ENCODE assay signal across 22 cellular contexts in genomic region chr3:79467721-79468120, GRCh38.
DNase-seq lines count a peak whose midpoint lies in the region; ATAC-seq and TF ChIP-seq lines count a peak whose summit lies in the region.
"Had no signal": no experiment of that assay in that cellular context is flagged by ENCODE, and none has a peak within 500 bp of the region (broad histone marks: within the 10 kb centered on the region; RNA-seq: fewer than 3 reads in every experiment).

No MANE protein-coding gene starts in this region.

- H3K4me3 ChIP-seq in breast epithelium (no peak overlapping the region), neuronal stem cell (ENCODE audit: low read length in 2 of 2) (no peak overlapping the region)
- H3K4me3 ChIP-seq: colonic mucosa, gastroesophageal sphincter, MG63, SJSA1, tibial nerve had no signal

- H3K27ac Mint-ChIP-seq in MCF 10A (ENCODE audit: low read depth, unreplicated experiment) (no peak overlapping the region), WTC11 (no peak overlapping the region)
- H3K27ac Mint-ChIP-seq: natural killer cell treated with Interleukin-12 subunit alpha and Interleukin-12 subunit beta and Interleukin-15 and Interleukin-18, amount 100 ng/mL, for 72 hours had no signal

- no peak overlapping the region for H3K4ac ChIP-seq in neuronal stem cell (ENCODE audit: low read length)

- CTCF ChIA-PET in MCF 10A (lab: Yijun Ruan, JAX) (no interaction called here), WTC11 (lab: Charles Lee) (interaction anchor here (1.7 kb wide), 1 partner anchor 62 kb away, joined by 4 read pairs; no protein-coding TSS in a partner anchor)

- H4K91ac ChIP-seq in neuronal stem cell (ENCODE audit: low read depth, low read length, poor library complexity), result no peak overlapping the region

- peak; percentile 92 for ATAC-seq in WTC11
- no peak for ATAC-seq in HG03280 (IDR thresholded peaks at IDR 0.05; ENCODE audit: unreplicated experiment)
- ATAC-seq in GM19467 (IDR thresholded peaks at IDR 0.05; ENCODE audit: unreplicated experiment), result no peak
- ATAC-seq: gastroesophageal sphincter; natural killer cell treated with Interleukin-12 subunit alpha and Interleukin-12 subunit beta and Interleukin-15 and Interleukin-18, amount 100 ng/mL, for 72 hours had no signal

- H3K27me3 ChIP-seq in breast epithelium (no peaks in the 10 kb centered on the region), neuronal stem cell (ENCODE audit: control insufficient read depth in 3 of 3, insufficient read depth in 3 of 3, low read depth in 1 of 3, low read length in 3 of 3) (no peaks in the 10 kb centered on the region)
- H3K27me3 ChIP-seq: colonic mucosa, MG63, SJSA1, tibial nerve had no signal

- no peak overlapping the region for H2BK120ac ChIP-seq in neuronal stem cell (ENCODE audit: low read depth, low read length)

- no peak overlapping the region for H3K23ac ChIP-seq in neuronal stem cell (ENCODE audit: low read depth, low read length, poor library complexity)

- H2BK15ac ChIP-seq in neuronal stem cell (ENCODE audit: low read length), result no peak overlapping the region

- H3K4me1 Mint-ChIP-seq in MCF 10A (ENCODE audit: insufficient read depth, unreplicated experiment) (no peaks in the 10 kb centered on the region), WTC11 (peaks cover 18% of the 10 kb centered on the region)

- no peaks in the 10 kb centered on the region for H3K79me1 ChIP-seq in neuronal stem cell (ENCODE audit: low read depth, low read length)

- H2AFZ ChIP-seq in neuronal stem cell (ENCODE audit: low read length), result no peak overlapping the region

- no peak overlapping the region for H3K27ac ChIP-seq in breast epithelium
- no peak overlapping the region for H3K27ac ChIP-seq in neuronal stem cell (replicated peaks; ENCODE audit: low read length)
- H3K27ac ChIP-seq: colonic mucosa, gastroesophageal sphincter, SJSA1, tibial nerve had no signal

- H3K4me3 Mint-ChIP-seq in MCF 10A (ENCODE audit: unreplicated experiment) (no peak overlapping the region), WTC11 (no peak overlapping the region)
- H3K4me3 Mint-ChIP-seq: natural killer cell treated with Interleukin-12 subunit alpha and Interleukin-12 subunit beta and Interleukin-15 and Interleukin-18, amount 100 ng/mL, for 72 hours had no signal

- H3K4me1 ChIP-seq in breast epithelium, result no peaks in the 10 kb centered on the region
- H3K4me1 ChIP-seq in neuronal stem cell (ENCODE audit: control insufficient read depth in 2 of 2, insufficient read depth in 1 of 2, low read depth in 1 of 2, low read length in 2 of 2), result no peaks in the 10 kb centered on the region
- H3K4me1 ChIP-seq: colonic mucosa, gastroesophageal sphincter, SJSA1, tibial nerve had no signal

- DNase-seq in MCF 10A (ENCODE audit: unreplicated experiment), result peak; percentile 47
- no peak for DNase-seq in breast epithelium (ENCODE audit: low spot score in 2 of 2)
- DNase-seq in WTC11 (ENCODE audit: low spot score), result no peak
- peak; percentile 45 for DNase-seq in iPS DF 19.7 (ENCODE audit: low read depth, low spot score)
- no peak for DNase-seq in neuronal stem cell (ENCODE audit: low spot score)
- no peak for DNase-seq in amygdala (lab: John Stamatoyannopoulos, UW)
- DNase-seq: 8988T; activated gamma-delta T cell; C1 segment of cervical spinal cord; colonic mucosa; DMS153; mesenchymal stem cell; MG63; NCI-H187 treated with DMSO at 0.1 percent for 48 hours; stimulated activated CD4-positive, alpha-beta T cell treated with anti-CD3 and anti-CD28 coated beads, Interleukin-12 subunit alpha, Interleukin-12 subunit beta, amount 100 ng/mL, for 4 hours; stimulated activated naive CD4-positive, alpha-beta T cell had no signal

- H3K27me3 Mint-ChIP-seq in MCF 10A (ENCODE audit: insufficient read depth, unreplicated experiment), result peaks cover 53% of the 10 kb centered on the region
- H3K27me3 Mint-ChIP-seq in WTC11 (ENCODE audit: low read depth), result no peaks in the 10 kb centered on the region
- H3K27me3 Mint-ChIP-seq: natural killer cell treated with Interleukin-12 subunit alpha and Interleukin-12 subunit beta and Interleukin-15 and Interleukin-18, amount 100 ng/mL, for 72 hours had no signal

- H3K9me3 Mint-ChIP-seq in MCF 10A (ENCODE audit: unreplicated experiment) (no peaks in the 10 kb centered on the region), WTC11 (peaks cover 3% of the 10 kb centered on the region; the same call in 1 of the 2 replicates)

- no peak overlapping the region for H3K18ac ChIP-seq in neuronal stem cell (ENCODE audit: low read length)

- intact Hi-C loops in MCF 10A (cut with micrococcal nuclease), result no loop called here
- intact Hi-C loops in breast epithelium (cut with DNase I; ENCODE audit: low total_unique reads), result no loop called here

- no peak overlapping the region for H3K4me2 ChIP-seq in neuronal stem cell (ENCODE audit: insufficient read depth, low read length, poor library complexity, severe bottlenecking)

- H2AK5ac ChIP-seq in neuronal stem cell (ENCODE audit: low read depth, low read length), result no peak overlapping the region

- H3K14ac ChIP-seq in neuronal stem cell (ENCODE audit: low read length), result no peak overlapping the region

- POLR2A ChIA-PET in MCF 10A (lab: Yijun Ruan, JAX), result no interaction called here
- POLR2A ChIA-PET in WTC11 (lab: Charles Lee), result no interaction called here

- H3K9me3 ChIP-seq in breast epithelium (no peaks in the 10 kb centered on the region), neuronal stem cell (replicated peaks in 1 of 2; ENCODE audit: control insufficient read depth in 2 of 2, insufficient read depth in 1 of 2, low read depth in 1 of 2, low read length in 2 of 2) (no peaks in the 10 kb centered on the region)
- H3K9me3 ChIP-seq: colonic mucosa, gastroesophageal sphincter, MG63, SJSA1, tibial nerve had no signal

- BruUV-seq in MCF 10A (replicated peaks; lab: Mats Ljungman, UMichigan), result no TSS peak

- H3K36me3 Mint-ChIP-seq in MCF 10A (ENCODE audit: insufficient read depth, unreplicated experiment) (no peaks in the 10 kb centered on the region), WTC11 (no peaks in the 10 kb centered on the region)

- no peak overlapping the region for H2BK12ac ChIP-seq in neuronal stem cell (ENCODE audit: low read length)

- no peak for TF ChIP-seq CTCF in MCF 10A (IDR thresholded peaks at IDR 0.05; ENCODE audit: unreplicated experiment)
- TF ChIP-seq CTCF in breast epithelium (IDR thresholded peaks at IDR 0.05), result no peak
- TF ChIP-seq CTCF in WTC11 (IDR thresholded peaks at IDR 0.05), result no peak

- H4K8ac ChIP-seq in neuronal stem cell (ENCODE audit: low read depth, low read length), result no peak overlapping the region

- H3K9ac ChIP-seq in neuronal stem cell (ENCODE audit: low read depth, low read length, poor library complexity), result no peak overlapping the region

- H3K36me3 ChIP-seq in breast epithelium (no peaks in the 10 kb centered on the region), neuronal stem cell (replicated peaks in 1 of 2; ENCODE audit: control insufficient read depth in 2 of 2, insufficient read depth in 2 of 2, low read length in 2 of 2) (no peaks in the 10 kb centered on the region)
- H3K36me3 ChIP-seq: colonic mucosa, gastroesophageal sphincter, MG63, SJSA1, tibial nerve had no signal

- H2BK5ac ChIP-seq in neuronal stem cell (ENCODE audit: low read length), result no peak overlapping the region

- TF ChIP-seq POLR2A in breast epithelium (IDR thresholded peaks at IDR 0.05), result no peak

- WGBS in neuronal stem cell (ENCODE audit: extremely low coverage in 2 of 2, insufficient read length in 2 of 2, insufficient replicate concordance in 1 of 2), 2 donors, result no CpG with 5 or more reads among the region's 3 CpGs

TF ChIP-seq in WTC11, 78 proteins besides CTCF, POLR2A, EP300 and RAD21 (continues in another document):
- TF ChIP-seq ESRRA (CRISPR knock-in tag; IDR thresholded peaks at IDR 0.05; ENCODE audit: borderline replicate concordance), result no peak
- no peak for TF ChIP-seq SMAD4 (CRISPR knock-in tag; IDR thresholded peaks at IDR 0.05)
- TF ChIP-seq, protein P1, sequence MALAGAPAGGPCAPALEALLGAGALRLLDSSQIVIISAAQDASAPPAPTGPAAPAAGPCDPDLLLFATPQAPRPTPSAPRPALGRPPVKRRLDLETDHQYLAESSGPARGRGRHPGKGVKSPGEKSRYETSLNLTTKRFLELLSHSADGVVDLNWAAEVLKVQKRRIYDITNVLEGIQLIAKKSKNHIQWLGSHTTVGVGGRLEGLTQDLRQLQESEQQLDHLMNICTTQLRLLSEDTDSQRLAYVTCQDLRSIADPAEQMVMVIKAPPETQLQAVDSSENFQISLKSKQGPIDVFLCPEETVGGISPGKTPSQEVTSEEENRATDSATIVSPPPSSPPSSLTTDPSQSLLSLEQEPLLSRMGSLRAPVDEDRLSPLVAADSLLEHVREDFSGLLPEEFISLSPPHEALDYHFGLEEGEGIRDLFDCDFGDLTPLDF (CRISPR knock-in tag; IDR thresholded peaks at IDR 0.05), result no peak
- no peak for TF ChIP-seq OVOL2 (CRISPR knock-in tag; IDR thresholded peaks at IDR 0.05; ENCODE audit: borderline replicate concordance)
- no peak for TF ChIP-seq MYBL2 (CRISPR knock-in tag; IDR thresholded peaks at IDR 0.05)
- TF ChIP-seq, protein P2, sequence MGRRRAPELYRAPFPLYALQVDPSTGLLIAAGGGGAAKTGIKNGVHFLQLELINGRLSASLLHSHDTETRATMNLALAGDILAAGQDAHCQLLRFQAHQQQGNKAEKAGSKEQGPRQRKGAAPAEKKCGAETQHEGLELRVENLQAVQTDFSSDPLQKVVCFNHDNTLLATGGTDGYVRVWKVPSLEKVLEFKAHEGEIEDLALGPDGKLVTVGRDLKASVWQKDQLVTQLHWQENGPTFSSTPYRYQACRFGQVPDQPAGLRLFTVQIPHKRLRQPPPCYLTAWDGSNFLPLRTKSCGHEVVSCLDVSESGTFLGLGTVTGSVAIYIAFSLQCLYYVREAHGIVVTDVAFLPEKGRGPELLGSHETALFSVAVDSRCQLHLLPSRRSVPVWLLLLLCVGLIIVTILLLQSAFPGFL (CRISPR knock-in tag; IDR thresholded peaks at IDR 0.05; ENCODE audit: borderline replicate concordance), result no peak
- no peak for TF ChIP-seq ZNF671 (CRISPR knock-in tag; IDR thresholded peaks at IDR 0.05)
- TF ChIP-seq, protein P3, sequence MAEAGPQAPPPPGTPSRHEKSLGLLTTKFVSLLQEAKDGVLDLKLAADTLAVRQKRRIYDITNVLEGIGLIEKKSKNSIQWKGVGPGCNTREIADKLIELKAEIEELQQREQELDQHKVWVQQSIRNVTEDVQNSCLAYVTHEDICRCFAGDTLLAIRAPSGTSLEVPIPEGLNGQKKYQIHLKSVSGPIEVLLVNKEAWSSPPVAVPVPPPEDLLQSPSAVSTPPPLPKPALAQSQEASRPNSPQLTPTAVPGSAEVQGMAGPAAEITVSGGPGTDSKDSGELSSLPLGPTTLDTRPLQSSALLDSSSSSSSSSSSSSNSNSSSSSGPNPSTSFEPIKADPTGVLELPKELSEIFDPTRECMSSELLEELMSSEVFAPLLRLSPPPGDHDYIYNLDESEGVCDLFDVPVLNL (CRISPR knock-in tag; IDR thresholded peaks at IDR 0.05; ENCODE audit: borderline replicate concordance, low read depth), result no peak
- no peak for TF ChIP-seq FOXJ3 (CRISPR knock-in tag; IDR thresholded peaks at IDR 0.05; ENCODE audit: borderline replicate concordance)
- TF ChIP-seq ELF4 (CRISPR knock-in tag; IDR thresholded peaks at IDR 0.05; ENCODE audit: low read depth), result no peak
- no peak for TF ChIP-seq JUN (CRISPR knock-in tag; IDR thresholded peaks at IDR 0.05)

Comparison
In these comparisons a context has a peak if more than half of its experiments do, and no peak if none do; other contexts are left out.
1. DNase-seq: peak in MCF 10A (single experiment) and iPS DF 19.7 (single experiment); none in breast epithelium (0 of 2), WTC11 (single experiment), neuronal stem cell (single experiment) and amygdala (0 of 56).